1 cellular context compared by ENCODE assay signal in the genomic region with DNA sequence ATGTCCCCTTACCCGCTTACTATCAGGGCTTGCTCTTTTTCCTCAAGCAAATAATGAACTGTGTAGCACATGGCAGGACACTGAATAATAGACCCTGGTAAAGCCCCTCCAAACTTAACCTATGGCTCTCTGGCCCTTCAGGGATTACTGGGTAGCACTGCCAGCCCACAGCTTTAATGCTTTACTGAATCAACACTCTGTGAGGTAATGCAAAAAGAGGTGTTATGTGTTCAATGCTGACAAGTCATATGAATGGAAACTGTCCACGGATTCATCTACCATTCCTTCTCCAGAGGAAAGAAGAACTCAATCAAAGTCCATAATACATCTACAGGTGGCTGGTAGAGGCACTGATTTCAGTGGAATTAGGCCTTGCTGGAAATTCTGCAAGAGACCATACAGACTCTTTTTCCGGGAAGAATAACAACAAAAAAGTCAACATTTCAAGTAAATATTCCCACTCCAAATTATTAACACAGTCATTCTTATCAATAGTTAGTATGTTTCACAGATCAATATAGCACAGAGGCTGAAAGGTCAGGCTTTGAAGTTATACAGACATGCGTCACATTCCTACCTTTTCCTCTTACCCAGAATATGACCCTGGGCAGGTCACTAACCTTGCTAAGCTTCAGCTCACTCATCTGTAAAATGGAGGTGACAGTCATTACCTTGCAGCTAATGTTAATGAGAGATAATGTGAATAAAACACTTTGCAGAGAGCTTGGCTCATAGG.
A peak's percentile ranks its signal among the peaks of the same experiment; 100 is the strongest.
TF ChIP-seq lines count a peak whose summit lies in the region.

No MANE protein-coding gene starts in this region.

TF ChIP-seq in HepG2, 621 proteins besides CTCF, POLR2A, EP300 and RAD21 (continued from another document and continues in another):
- TF ChIP-seq, protein P1, sequence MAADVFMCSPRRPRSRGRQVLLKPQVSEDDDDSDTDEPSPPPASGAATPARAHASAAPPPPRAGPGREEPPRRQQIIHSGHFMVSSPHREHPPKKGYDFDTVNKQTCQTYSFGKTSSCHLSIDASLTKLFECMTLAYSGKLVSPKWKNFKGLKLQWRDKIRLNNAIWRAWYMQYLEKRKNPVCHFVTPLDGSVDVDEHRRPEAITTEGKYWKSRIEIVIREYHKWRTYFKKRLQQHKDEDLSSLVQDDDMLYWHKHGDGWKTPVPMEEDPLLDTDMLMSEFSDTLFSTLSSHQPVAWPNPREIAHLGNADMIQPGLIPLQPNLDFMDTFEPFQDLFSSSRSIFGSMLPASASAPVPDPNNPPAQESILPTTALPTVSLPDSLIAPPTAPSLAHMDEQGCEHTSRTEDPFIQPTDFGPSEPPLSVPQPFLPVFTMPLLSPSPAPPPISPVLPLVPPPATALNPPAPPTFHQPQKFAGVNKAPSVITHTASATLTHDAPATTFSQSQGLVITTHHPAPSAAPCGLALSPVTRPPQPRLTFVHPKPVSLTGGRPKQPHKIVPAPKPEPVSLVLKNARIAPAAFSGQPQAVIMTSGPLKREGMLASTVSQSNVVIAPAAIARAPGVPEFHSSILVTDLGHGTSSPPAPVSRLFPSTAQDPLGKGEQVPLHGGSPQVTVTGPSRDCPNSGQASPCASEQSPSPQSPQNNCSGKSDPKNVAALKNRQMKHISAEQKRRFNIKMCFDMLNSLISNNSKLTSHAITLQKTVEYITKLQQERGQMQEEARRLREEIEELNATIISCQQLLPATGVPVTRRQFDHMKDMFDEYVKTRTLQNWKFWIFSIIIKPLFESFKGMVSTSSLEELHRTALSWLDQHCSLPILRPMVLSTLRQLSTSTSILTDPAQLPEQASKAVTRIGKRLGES (CRISPR knock-in tag; IDR thresholded peaks at IDR 0.05; ENCODE audit: borderline replicate concordance): peak; percentile 57; the same call in 1 of the 2 replicates
- TF ChIP-seq, protein P2, sequence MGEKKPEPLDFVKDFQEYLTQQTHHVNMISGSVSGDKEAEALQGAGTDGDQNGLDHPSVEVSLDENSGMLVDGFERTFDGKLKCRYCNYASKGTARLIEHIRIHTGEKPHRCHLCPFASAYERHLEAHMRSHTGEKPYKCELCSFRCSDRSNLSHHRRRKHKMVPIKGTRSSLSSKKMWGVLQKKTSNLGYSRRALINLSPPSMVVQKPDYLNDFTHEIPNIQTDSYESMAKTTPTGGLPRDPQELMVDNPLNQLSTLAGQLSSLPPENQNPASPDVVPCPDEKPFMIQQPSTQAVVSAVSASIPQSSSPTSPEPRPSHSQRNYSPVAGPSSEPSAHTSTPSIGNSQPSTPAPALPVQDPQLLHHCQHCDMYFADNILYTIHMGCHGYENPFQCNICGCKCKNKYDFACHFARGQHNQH (CRISPR knock-in tag; IDR thresholded peaks at IDR 0.05): peak; percentile 94
- TF ChIP-seq BRCA1 (CRISPR knock-in tag; IDR thresholded peaks at IDR 0.05): no peak
- no peak for TF ChIP-seq DNMT1 (CRISPR knock-in tag; IDR thresholded peaks at IDR 0.05)
- peak; percentile 94 for TF ChIP-seq IRF2 (CRISPR knock-in tag; IDR thresholded peaks at IDR 0.05)
- peak; percentile 80 for TF ChIP-seq SOX13 (IDR thresholded peaks at IDR 0.05)
- TF ChIP-seq SOX13 (CRISPR knock-in tag; conservative IDR thresholded peaks at IDR 0.05 in 1 of 2, IDR thresholded peaks at IDR 0.05 in 1 of 2): peak in 1 of 2 experiments; percentile 95; a peak in 2 of 4 replicates
- peak; percentile 77 for TF ChIP-seq PITX1 (CRISPR knock-in tag; IDR thresholded peaks at IDR 0.05)
- peak; percentile 86 for TF ChIP-seq KAT2B (IDR thresholded peaks at IDR 0.05; ENCODE audit: borderline replicate concordance, low read depth, low read length)
- TF ChIP-seq MIER2 (CRISPR knock-in tag; IDR thresholded peaks at IDR 0.05): no peak
- TF ChIP-seq ZNF780A (CRISPR knock-in tag; IDR thresholded peaks at IDR 0.05): no peak
- no peak for TF ChIP-seq ZNF460 (CRISPR knock-in tag; IDR thresholded peaks at IDR 0.05; ENCODE audit: borderline replicate concordance)
- TF ChIP-seq ZNF350 (CRISPR knock-in tag; IDR thresholded peaks at IDR 0.05; ENCODE audit: borderline replicate concordance, low read depth): no peak
- TF ChIP-seq NFIB (CRISPR knock-in tag; IDR thresholded peaks at IDR 0.05; ENCODE audit: borderline replicate concordance): no peak
- no peak for TF ChIP-seq MAFF (IDR thresholded peaks at IDR 0.05; ENCODE audit: low read depth, low read length)
- TF ChIP-seq KAT8 (CRISPR knock-in tag; IDR thresholded peaks at IDR 0.05): peak; percentile 87
- TF ChIP-seq REL (CRISPR knock-in tag; conservative IDR thresholded peaks at IDR 0.05): no peak
- no peak for TF ChIP-seq SOX6 (IDR thresholded peaks at IDR 0.05)
- TF ChIP-seq SOX6 (CRISPR knock-in tag; IDR thresholded peaks at IDR 0.05): peak; percentile 97
- no peak for TF ChIP-seq RBM22 (optimal IDR thresholded peaks at IDR 0.05; ENCODE audit: low read length)
- TF ChIP-seq ZNF264 (CRISPR knock-in tag; IDR thresholded peaks at IDR 0.05): peak; percentile 96
- no peak for TF ChIP-seq EZH2 (conservative IDR thresholded peaks at IDR 0.05; ENCODE audit: low read depth, low read length)
- no peak for TF ChIP-seq ZBTB1 (CRISPR knock-in tag; IDR thresholded peaks at IDR 0.05; ENCODE audit: borderline replicate concordance)
- no peak for TF ChIP-seq ZBTB7A (CRISPR knock-in tag; IDR thresholded peaks at IDR 0.05)
- no peak for TF ChIP-seq ZZZ3 (CRISPR knock-in tag; IDR thresholded peaks at IDR 0.05; ENCODE audit: borderline replicate concordance)
- peak; percentile 100 for TF ChIP-seq GFI1 (CRISPR knock-in tag; IDR thresholded peaks at IDR 0.05; ENCODE audit: borderline replicate concordance)
- TF ChIP-seq, protein P3, sequence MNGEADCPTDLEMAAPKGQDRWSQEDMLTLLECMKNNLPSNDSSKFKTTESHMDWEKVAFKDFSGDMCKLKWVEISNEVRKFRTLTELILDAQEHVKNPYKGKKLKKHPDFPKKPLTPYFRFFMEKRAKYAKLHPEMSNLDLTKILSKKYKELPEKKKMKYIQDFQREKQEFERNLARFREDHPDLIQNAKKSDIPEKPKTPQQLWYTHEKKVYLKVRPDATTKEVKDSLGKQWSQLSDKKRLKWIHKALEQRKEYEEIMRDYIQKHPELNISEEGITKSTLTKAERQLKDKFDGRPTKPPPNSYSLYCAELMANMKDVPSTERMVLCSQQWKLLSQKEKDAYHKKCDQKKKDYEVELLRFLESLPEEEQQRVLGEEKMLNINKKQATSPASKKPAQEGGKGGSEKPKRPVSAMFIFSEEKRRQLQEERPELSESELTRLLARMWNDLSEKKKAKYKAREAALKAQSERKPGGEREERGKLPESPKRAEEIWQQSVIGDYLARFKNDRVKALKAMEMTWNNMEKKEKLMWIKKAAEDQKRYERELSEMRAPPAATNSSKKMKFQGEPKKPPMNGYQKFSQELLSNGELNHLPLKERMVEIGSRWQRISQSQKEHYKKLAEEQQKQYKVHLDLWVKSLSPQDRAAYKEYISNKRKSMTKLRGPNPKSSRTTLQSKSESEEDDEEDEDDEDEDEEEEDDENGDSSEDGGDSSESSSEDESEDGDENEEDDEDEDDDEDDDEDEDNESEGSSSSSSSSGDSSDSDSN (CRISPR knock-in tag; IDR thresholded peaks at IDR 0.05): no peak
- no peak for TF ChIP-seq NR3C1 (CRISPR knock-in tag; IDR thresholded peaks at IDR 0.05)
- peak; percentile 97 for TF ChIP-seq SKI (IDR thresholded peaks at IDR 0.05; ENCODE audit: partially characterized antibody)
- no peak for TF ChIP-seq THYN1 (CRISPR knock-in tag; IDR thresholded peaks at IDR 0.05; ENCODE audit: borderline replicate concordance, low read depth)
- no peak for TF ChIP-seq SRF (IDR thresholded peaks at IDR 0.05; ENCODE audit: low read depth, low read length)
- TF ChIP-seq ZNF678 (CRISPR knock-in tag; IDR thresholded peaks at IDR 0.05): no peak; the same call in 1 of the 2 replicates
- TF ChIP-seq FIP1L1 (IDR thresholded peaks at IDR 0.05; ENCODE audit: borderline replicate concordance, insufficient read depth, low read depth, low read length): no peak
- no peak for TF ChIP-seq SPEN (CRISPR knock-in tag; IDR thresholded peaks at IDR 0.05; ENCODE audit: low read depth)
- TF ChIP-seq SAFB2 (CRISPR knock-in tag; IDR thresholded peaks at IDR 0.05; ENCODE audit: borderline replicate concordance, low read depth): no peak
- peak; percentile 96 for TF ChIP-seq ONECUT2 (CRISPR knock-in tag; IDR thresholded peaks at IDR 0.05)
- TF ChIP-seq HNRNPK (IDR thresholded peaks at IDR 0.05; ENCODE audit: low read depth, low read length, poor library complexity, severe bottlenecking): no peak
- TF ChIP-seq CREM (IDR thresholded peaks at IDR 0.05): peak; percentile 97
- no peak for TF ChIP-seq CREM (CRISPR knock-in tag; IDR thresholded peaks at IDR 0.05)
- TF ChIP-seq SATB2 (CRISPR knock-in tag; IDR thresholded peaks at IDR 0.05): peak; percentile 91
- TF ChIP-seq, protein P4, sequence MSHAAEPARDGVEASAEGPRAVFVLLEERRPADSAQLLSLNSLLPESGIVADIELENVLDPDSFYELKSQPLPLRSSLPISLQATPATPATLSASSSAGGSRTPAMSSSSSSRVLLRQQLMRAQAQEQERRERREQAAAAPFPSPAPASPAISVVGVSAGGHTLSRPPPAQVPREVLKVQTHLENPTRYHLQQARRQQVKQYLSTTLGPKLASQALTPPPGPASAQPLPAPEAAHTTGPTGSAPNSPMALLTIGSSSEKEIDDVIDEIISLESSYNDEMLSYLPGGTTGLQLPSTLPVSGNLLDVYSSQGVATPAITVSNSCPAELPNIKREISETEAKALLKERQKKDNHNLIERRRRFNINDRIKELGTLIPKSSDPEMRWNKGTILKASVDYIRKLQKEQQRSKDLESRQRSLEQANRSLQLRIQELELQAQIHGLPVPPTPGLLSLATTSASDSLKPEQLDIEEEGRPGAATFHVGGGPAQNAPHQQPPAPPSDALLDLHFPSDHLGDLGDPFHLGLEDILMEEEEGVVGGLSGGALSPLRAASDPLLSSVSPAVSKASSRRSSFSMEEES (CRISPR knock-in tag; IDR thresholded peaks at IDR 0.05): peak; percentile 71; the same call in 1 of the 2 replicates
- peak; percentile 92; the same call in 1 of the 2 replicates for TF ChIP-seq KDM6A (CRISPR knock-in tag; IDR thresholded peaks at IDR 0.05; ENCODE audit: low read depth)
- TF ChIP-seq ZNF644 (CRISPR knock-in tag; IDR thresholded peaks at IDR 0.05; ENCODE audit: low read depth): peak; percentile 15; the same call in 1 of the 2 replicates
- TF ChIP-seq AGO2 (optimal IDR thresholded peaks at IDR 0.05; ENCODE audit: low read depth, low read length): no peak
- no peak for TF ChIP-seq HDAC6 (IDR thresholded peaks at IDR 0.05; ENCODE audit: low read depth, low read length)
- peak; percentile 99 for TF ChIP-seq RXRB (CRISPR knock-in tag; IDR thresholded peaks at IDR 0.05; ENCODE audit: borderline replicate concordance)
- TF ChIP-seq, protein P5, sequence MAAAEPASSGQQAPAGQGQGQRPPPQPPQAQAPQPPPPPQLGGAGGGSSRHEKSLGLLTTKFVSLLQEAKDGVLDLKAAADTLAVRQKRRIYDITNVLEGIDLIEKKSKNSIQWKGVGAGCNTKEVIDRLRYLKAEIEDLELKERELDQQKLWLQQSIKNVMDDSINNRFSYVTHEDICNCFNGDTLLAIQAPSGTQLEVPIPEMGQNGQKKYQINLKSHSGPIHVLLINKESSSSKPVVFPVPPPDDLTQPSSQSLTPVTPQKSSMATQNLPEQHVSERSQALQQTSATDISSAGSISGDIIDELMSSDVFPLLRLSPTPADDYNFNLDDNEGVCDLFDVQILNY (CRISPR knock-in tag; conservative IDR thresholded peaks at IDR 0.05): no peak
- no peak for TF ChIP-seq ZNF567 (CRISPR knock-in tag; IDR thresholded peaks at IDR 0.05; ENCODE audit: borderline replicate concordance)
- TF ChIP-seq ZNF672 (CRISPR knock-in tag; IDR thresholded peaks at IDR 0.05): no peak
- TF ChIP-seq, protein P6, sequence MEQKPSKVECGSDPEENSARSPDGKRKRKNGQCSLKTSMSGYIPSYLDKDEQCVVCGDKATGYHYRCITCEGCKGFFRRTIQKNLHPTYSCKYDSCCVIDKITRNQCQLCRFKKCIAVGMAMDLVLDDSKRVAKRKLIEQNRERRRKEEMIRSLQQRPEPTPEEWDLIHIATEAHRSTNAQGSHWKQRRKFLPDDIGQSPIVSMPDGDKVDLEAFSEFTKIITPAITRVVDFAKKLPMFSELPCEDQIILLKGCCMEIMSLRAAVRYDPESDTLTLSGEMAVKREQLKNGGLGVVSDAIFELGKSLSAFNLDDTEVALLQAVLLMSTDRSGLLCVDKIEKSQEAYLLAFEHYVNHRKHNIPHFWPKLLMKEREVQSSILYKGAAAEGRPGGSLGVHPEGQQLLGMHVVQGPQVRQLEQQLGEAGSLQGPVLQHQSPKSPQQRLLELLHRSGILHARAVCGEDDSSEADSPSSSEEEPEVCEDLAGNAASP (CRISPR knock-in tag; IDR thresholded peaks at IDR 0.05; ENCODE audit: borderline replicate concordance): peak; percentile 97; the same call in 1 of the 2 replicates
- TF ChIP-seq ZFP82 (CRISPR knock-in tag; IDR thresholded peaks at IDR 0.05; ENCODE audit: borderline replicate concordance): 0 out of 2 replicates have a peak, but pooled peaks have one; percentile 26
- no peak for TF ChIP-seq ZNF234 (CRISPR knock-in tag; conservative IDR thresholded peaks at IDR 0.05)
- TF ChIP-seq, protein P7, sequence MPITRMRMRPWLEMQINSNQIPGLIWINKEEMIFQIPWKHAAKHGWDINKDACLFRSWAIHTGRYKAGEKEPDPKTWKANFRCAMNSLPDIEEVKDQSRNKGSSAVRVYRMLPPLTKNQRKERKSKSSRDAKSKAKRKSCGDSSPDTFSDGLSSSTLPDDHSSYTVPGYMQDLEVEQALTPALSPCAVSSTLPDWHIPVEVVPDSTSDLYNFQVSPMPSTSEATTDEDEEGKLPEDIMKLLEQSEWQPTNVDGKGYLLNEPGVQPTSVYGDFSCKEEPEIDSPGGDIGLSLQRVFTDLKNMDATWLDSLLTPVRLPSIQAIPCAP (CRISPR knock-in tag; IDR thresholded peaks at IDR 0.05; ENCODE audit: low read depth): no peak
- TF ChIP-seq NCOA2 (CRISPR knock-in tag; IDR thresholded peaks at IDR 0.05): peak; percentile 100
- peak; percentile 61; the same call in 1 of the 2 replicates for TF ChIP-seq ZNF124 (CRISPR knock-in tag; IDR thresholded peaks at IDR 0.05)
- TF ChIP-seq HOXD1 (CRISPR knock-in tag; IDR thresholded peaks at IDR 0.05): peak; percentile 81; the same call in 1 of the 2 replicates
- TF ChIP-seq ZNF382 (CRISPR knock-in tag; IDR thresholded peaks at IDR 0.05; ENCODE audit: borderline replicate concordance): no peak
- peak; percentile 72; the same call in 1 of the 2 replicates for TF ChIP-seq ZNF792 (CRISPR knock-in tag; IDR thresholded peaks at IDR 0.05)
- TF ChIP-seq, protein P8, sequence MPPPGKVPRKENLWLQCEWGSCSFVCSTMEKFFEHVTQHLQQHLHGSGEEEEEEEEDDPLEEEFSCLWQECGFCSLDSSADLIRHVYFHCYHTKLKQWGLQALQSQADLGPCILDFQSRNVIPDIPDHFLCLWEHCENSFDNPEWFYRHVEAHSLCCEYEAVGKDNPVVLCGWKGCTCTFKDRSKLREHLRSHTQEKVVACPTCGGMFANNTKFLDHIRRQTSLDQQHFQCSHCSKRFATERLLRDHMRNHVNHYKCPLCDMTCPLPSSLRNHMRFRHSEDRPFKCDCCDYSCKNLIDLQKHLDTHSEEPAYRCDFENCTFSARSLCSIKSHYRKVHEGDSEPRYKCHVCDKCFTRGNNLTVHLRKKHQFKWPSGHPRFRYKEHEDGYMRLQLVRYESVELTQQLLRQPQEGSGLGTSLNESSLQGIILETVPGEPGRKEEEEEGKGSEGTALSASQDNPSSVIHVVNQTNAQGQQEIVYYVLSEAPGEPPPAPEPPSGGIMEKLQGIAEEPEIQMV (CRISPR knock-in tag; IDR thresholded peaks at IDR 0.05; ENCODE audit: low read depth): no peak
- no peak for TF ChIP-seq ZNF891 (CRISPR knock-in tag; IDR thresholded peaks at IDR 0.05)
